29 cellular contexts compared by ENCODE assay signal in genomic region chr2:195824478-195824877, GRCh38.
"Had no signal": no experiment of that assay in that cellular context is flagged by ENCODE, and none has a peak within 500 bp of the region (broad histone marks: within the 10 kb centered on the region; RNA-seq: fewer than 3 reads in every experiment).

No MANE protein-coding gene starts in this region.

- H3K4me1 ChIP-seq: adrenal gland, body of pancreas, colonic mucosa, gastroesophageal sphincter, parathyroid adenoma, psoas muscle, right atrium auricular region, spleen, transverse colon had no signal

- H3K36me3 ChIP-seq: adrenal gland, cardiac muscle cell, colonic mucosa, gastroesophageal sphincter, right atrium auricular region, spleen, transverse colon had no signal

- H3K4me3 Mint-ChIP-seq: activated naive CD4-positive, alpha-beta T cell treated with anti-CD3 and anti-CD28 coated beads for 36 hours; activated naive CD8-positive, alpha-beta T cell treated with anti-CD3 and anti-CD28 coated beads for 36 hours; activated T-helper 1 cell treated with anti-CD3 and anti-CD28 coated beads, Interleukin-12 subunit alpha, Interleukin-12 subunit beta, Interleukin-2, Interleukin-4 antibody, amounts not matched to agents 30 ng/mL and 10 ng/mL and 1 ng/mL, durations not matched to agents 14 hours and 24 hours and 36 hours; memory B cell; naive thymus-derived CD4-positive, alpha-beta T cell had no signal

- H2AFZ ChIP-seq: parathyroid adenoma had no signal

- H3K27ac ChIP-seq: adrenal gland, body of pancreas, cardiac muscle cell, colonic mucosa, gastroesophageal sphincter, parathyroid adenoma, psoas muscle, right atrium auricular region, spleen, transverse colon, VCaP had no signal

- DNase-seq: activated CD4-positive, alpha-beta T cell treated with anti-CD3 and anti-CD28 coated beads for 48 hours; activated CD4-positive, alpha-beta T cell treated with anti-CD3 and anti-CD28 coated beads, Interleukin-2, amount 50 U/mL, for 48 hours; activated CD8-positive, alpha-beta memory T cell treated with anti-CD3 and anti-CD28 coated beads, Interleukin-2, amount 50 U/mL, for 4 hours; activated effector memory CD4-positive, alpha-beta T cell treated with anti-CD3 and anti-CD28 coated beads, Interleukin-2, amount 50 U/mL, for 16 hours; activated naive CD4-positive, alpha-beta T cell treated with anti-CD3 and anti-CD28 coated beads for 36 hours; activated naive CD8-positive, alpha-beta T cell treated with anti-CD3 and anti-CD28 coated beads for 36 hours; activated T-cell treated with anti-CD3 and anti-CD28 coated beads, Interleukin-2, amount 50 U/mL, for 1 hour; adrenal gland; aorta; body of pancreas; cerebellar nuclear complex; colonic mucosa; effector CD8-positive, alpha-beta T cell; hippocampal formation; left colon; midbrain; naive thymus-derived CD4-positive, alpha-beta T cell; psoas muscle; spleen; stimulated activated CD4-positive, alpha-beta T cell treated with anti-CD3 and anti-CD28 coated beads, Interleukin-2, amount 100 ng/mL, for 48 hours; stimulated activated naive CD4-positive, alpha-beta T cell treated with Interleukin-2 at 50 U/mL for 16 hours; transverse colon had no signal

- H3K4me3 ChIP-seq: adrenal gland, body of pancreas, cardiac muscle cell, colonic mucosa, gastroesophageal sphincter, psoas muscle, right atrium auricular region, spleen, transverse colon had no signal

- H3K4me1 Mint-ChIP-seq: memory B cell had no signal

- H3K79me2 ChIP-seq: parathyroid adenoma had no signal

- H3K9me3 Mint-ChIP-seq: activated naive CD4-positive, alpha-beta T cell treated with anti-CD3 and anti-CD28 coated beads for 36 hours; activated naive CD8-positive, alpha-beta T cell treated with anti-CD3 and anti-CD28 coated beads for 36 hours; activated T-helper 1 cell treated with anti-CD3 and anti-CD28 coated beads, Interleukin-12 subunit alpha, Interleukin-12 subunit beta, Interleukin-2, Interleukin-4 antibody, amounts not matched to agents 30 ng/mL and 10 ng/mL and 1 ng/mL, durations not matched to agents 14 hours and 24 hours and 36 hours; memory B cell; naive thymus-derived CD4-positive, alpha-beta T cell had no signal

- ATAC-seq: body of pancreas; gastroesophageal sphincter; left colon; naive thymus-derived CD4-positive, alpha-beta T cell; psoas muscle had no signal

- H3K27ac Mint-ChIP-seq: activated naive CD4-positive, alpha-beta T cell treated with anti-CD3 and anti-CD28 coated beads for 36 hours; activated naive CD8-positive, alpha-beta T cell treated with anti-CD3 and anti-CD28 coated beads for 36 hours; activated T-helper 1 cell treated with anti-CD3 and anti-CD28 coated beads, Interleukin-12 subunit alpha, Interleukin-12 subunit beta, Interleukin-2, Interleukin-4 antibody, amounts not matched to agents 30 ng/mL and 10 ng/mL and 1 ng/mL, durations not matched to agents 14 hours and 24 hours and 36 hours; memory B cell; naive thymus-derived CD4-positive, alpha-beta T cell had no signal

- H3K36me3 Mint-ChIP-seq: activated naive CD8-positive, alpha-beta T cell treated with anti-CD3 and anti-CD28 coated beads for 36 hours; memory B cell; naive thymus-derived CD4-positive, alpha-beta T cell had no signal

- H3K27me3 Mint-ChIP-seq: activated naive CD8-positive, alpha-beta T cell treated with anti-CD3 and anti-CD28 coated beads for 36 hours had no signal

- H3K27me3 ChIP-seq: adrenal gland, body of pancreas, cardiac muscle cell, colonic mucosa, gastroesophageal sphincter, right atrium auricular region, spleen, transverse colon had no signal
